37 cellular contexts compared by ENCODE assay signal in genomic region chr2:44053052-44053451, GRCh38.
"Had no signal": no experiment of that assay in that cellular context is flagged by ENCODE, and none has a peak within 500 bp of the region (broad histone marks: within the 10 kb centered on the region; RNA-seq: fewer than 3 reads in every experiment).

No MANE protein-coding gene starts in this region.

- H3K27me3 ChIP-seq: brain microvascular endothelial cell had no signal

- H3K27me3 Mint-ChIP-seq: activated CD4-positive, alpha-beta T cell treated with anti-CD3 and anti-CD28 coated beads, Interleukin-2, amount 10 ng/mL, durations not matched to agents 24 days and 14 days; activated CD8-positive, alpha-beta T cell treated with anti-CD3 and anti-CD28 coated beads for 36 hours; activated naive CD8-positive, alpha-beta T cell treated with anti-CD3 and anti-CD28 coated beads for 36 hours; activated T-helper 17 cell treated with anti-CD3 and anti-CD28 coated beads, Interleukin-2, amount 50 U/mL, for 72 hours had no signal

- H3K27ac Mint-ChIP-seq: activated CD4-positive, alpha-beta T cell treated with anti-CD3 and anti-CD28 coated beads, Interleukin-2, amount 10 ng/mL, durations not matched to agents 24 days and 14 days; activated CD8-positive, alpha-beta T cell treated with anti-CD3 and anti-CD28 coated beads for 36 hours; activated naive CD8-positive, alpha-beta T cell treated with anti-CD3 and anti-CD28 coated beads for 36 hours; activated T-cell treated with anti-CD3 and anti-CD28 coated beads, Interleukin-2, amount 50 U/mL, for 72 hours; activated T-helper 17 cell treated with anti-CD3 and anti-CD28 coated beads, Interleukin-2, amount 50 U/mL, for 72 hours had no signal

- H3K27ac ChIP-seq: brain microvascular endothelial cell, KMS-11, RWPE1, VCaP had no signal

- H3K9me3 Mint-ChIP-seq: activated CD4-positive, alpha-beta T cell treated with anti-CD3 and anti-CD28 coated beads, Interleukin-2, amount 10 ng/mL, durations not matched to agents 24 days and 14 days; activated CD8-positive, alpha-beta T cell treated with anti-CD3 and anti-CD28 coated beads for 36 hours; activated naive CD8-positive, alpha-beta T cell treated with anti-CD3 and anti-CD28 coated beads for 36 hours; activated T-helper 17 cell treated with anti-CD3 and anti-CD28 coated beads, Interleukin-2, amount 50 U/mL, for 72 hours had no signal

- H3K9ac ChIP-seq: KMS-11 had no signal

- H3K36me3 ChIP-seq: brain microvascular endothelial cell had no signal

- ATAC-seq: activated CD8-positive, alpha-beta T cell treated with anti-CD3 and anti-CD28 coated beads for 36 hours; activated T-cell treated with anti-CD3 and anti-CD28 coated beads, Interleukin-2, amount 50 U/mL, for 72 hours; activated T-helper 17 cell treated with anti-CD3 and anti-CD28 coated beads, Interleukin-2, amount 50 U/mL, for 72 hours; PC-3; Right ventricle myocardium inferior; SK-N-SH treated with all-trans-retinoic acid at 6 μM for 48 hours had no signal

- H3K4me3 Mint-ChIP-seq: activated CD4-positive, alpha-beta T cell treated with anti-CD3 and anti-CD28 coated beads, Interleukin-2, amount 10 ng/mL, durations not matched to agents 24 days and 14 days; activated CD8-positive, alpha-beta T cell treated with anti-CD3 and anti-CD28 coated beads for 36 hours; activated naive CD8-positive, alpha-beta T cell treated with anti-CD3 and anti-CD28 coated beads for 36 hours; activated T-cell treated with anti-CD3 and anti-CD28 coated beads, Interleukin-2, amount 50 U/mL, for 72 hours; activated T-helper 17 cell treated with anti-CD3 and anti-CD28 coated beads, Interleukin-2, amount 50 U/mL, for 72 hours had no signal

- H3K36me3 Mint-ChIP-seq: activated naive CD8-positive, alpha-beta T cell treated with anti-CD3 and anti-CD28 coated beads for 36 hours had no signal

- H3K4me2 ChIP-seq: KMS-11 had no signal

- H3K4me1 Mint-ChIP-seq: activated CD4-positive, alpha-beta T cell treated with anti-CD3 and anti-CD28 coated beads, Interleukin-2, amount 10 ng/mL, durations not matched to agents 24 days and 14 days; activated naive CD8-positive, alpha-beta T cell treated with anti-CD3 and anti-CD28 coated beads for 36 hours; activated T-helper 17 cell treated with anti-CD3 and anti-CD28 coated beads, Interleukin-2, amount 50 U/mL, for 72 hours had no signal

- DNase-seq: activated CD4-positive, alpha-beta T cell treated with anti-CD3 and anti-CD28 coated beads, Interleukin-2, amount 10 ng/mL, durations not matched to agents 24 days and 14 days; activated CD4-positive, alpha-beta T cell treated with anti-CD3 and anti-CD28 coated beads, Interleukin-2, amount 50 U/mL, for 4 hours; activated CD4-positive, CD25-positive, alpha-beta regulatory T cell; activated CD8-positive, alpha-beta T cell treated with anti-CD3 and anti-CD28 coated beads for 36 hours; activated effector memory CD4-positive, alpha-beta T cell treated with anti-CD3 and anti-CD28 coated beads, Interleukin-2, amount 50 U/mL, for 16 hours; activated naive CD4-positive, alpha-beta T cell; activated naive CD4-positive, alpha-beta T cell treated with anti-CD3 and anti-CD28 coated beads, Interleukin-2, amount 50 U/mL, for 16 hours; activated naive CD8-positive, alpha-beta T cell treated with anti-CD3 and anti-CD28 coated beads for 36 hours; activated T-cell treated with anti-CD3 and anti-CD28 coated beads, Interleukin-2, amount 50 U/mL, for 1 hour; activated T-cell treated with anti-CD3 and anti-CD28 coated beads, Interleukin-2, amount 50 U/mL, for 72 hours; amniotic stem cell; aorta; brain microvascular endothelial cell; central memory CD4-positive, alpha-beta T cell; MM.1S; MV-4-11; NCI-H1105 treated with DMSO at 0.1 percent for 48 hours; NCI-H1436; NCI-H1694; NCI-H1930; NCI-H226; NCI-H446 treated with DMSO at 0.1 percent for 48 hours; NCI-H524; NCI-H69; NCI-H82; NK-92 treated with Interleukin-12 subunit alpha and Interleukin-12 subunit beta, amount 100 ng/mL, for 24 hours; PC-3; SIG-M5; T-helper 1 cell; T-helper 2 cell; T-helper 9 cell had no signal
